Comparison of ENCODE assay signal across 8 cellular contexts in the genomic region with DNA sequence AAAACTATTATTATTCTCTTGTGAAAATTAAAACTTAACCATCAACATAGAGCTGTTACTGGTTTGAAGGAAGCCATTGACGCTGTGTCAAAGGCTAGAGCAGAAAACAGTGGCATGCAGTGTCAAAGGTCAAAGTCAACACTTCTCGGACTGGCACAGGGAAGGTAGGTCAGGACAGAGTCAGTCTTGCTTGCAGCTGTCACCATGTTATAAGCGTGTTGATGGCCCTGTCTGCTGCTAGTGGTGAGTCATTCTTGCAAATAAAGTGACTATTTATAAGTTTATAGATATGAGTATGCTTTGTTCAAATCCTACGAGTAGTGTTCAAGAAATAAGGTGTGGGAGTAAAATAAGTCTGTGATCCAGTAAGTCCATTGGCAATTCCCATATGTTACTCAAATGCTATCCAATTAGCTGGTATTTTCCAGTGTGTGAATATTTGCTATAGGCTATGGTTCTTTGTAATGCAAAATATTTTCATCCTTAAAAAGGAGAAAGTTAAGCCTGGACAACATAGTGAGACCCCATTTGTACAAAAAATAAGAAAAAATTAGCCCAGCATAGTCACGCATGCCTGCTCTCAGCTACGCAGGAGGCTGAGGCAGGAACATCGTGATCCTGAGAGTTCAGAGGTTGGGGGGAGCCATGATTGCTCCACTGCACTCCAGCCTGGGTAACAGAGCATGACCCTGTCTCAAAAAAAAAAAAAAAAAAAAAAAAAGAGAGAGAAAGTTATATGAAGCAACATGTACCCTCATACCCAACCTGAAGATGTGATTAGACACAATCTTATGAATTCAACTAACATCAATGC. TPM values are rescaled to one million over a fixed set of nuclear protein-coding genes. Genes with fewer than 3 reads are reported as not detected.
DNase-seq lines count a peak whose midpoint lies in the region; ATAC-seq and TF ChIP-seq lines count a peak whose summit lies in the region.

No MANE protein-coding gene starts in this region.

- DNase-seq in breast epithelium (ENCODE audit: low spot score in 2 of 2) (no peak), neuronal stem cell (ENCODE audit: low spot score) (no peak), T1000 (lab: John Stamatoyannopoulos, UW) (no peak), NCI-H1436 treated with DMSO at 0.1 percent for 48 hours (lab: John Stamatoyannopoulos, UW) (no peak), osteocyte (ENCODE audit: extremely low spot score, unreplicated experiment) (no peak)

- H3K14ac ChIP-seq in neuronal stem cell (ENCODE audit: low read length) = no peak overlapping the region

- H4K91ac ChIP-seq in neuronal stem cell (ENCODE audit: low read depth, low read length, poor library complexity) = no peak overlapping the region

- H2BK5ac ChIP-seq in neuronal stem cell (ENCODE audit: low read length) = no peak overlapping the region

- H2AFZ ChIP-seq in neuronal stem cell (ENCODE audit: low read length) = peak overlapping the region; percentile 87

- H3K23ac ChIP-seq in neuronal stem cell (ENCODE audit: low read depth, low read length, poor library complexity) = no peak overlapping the region

- no peak for TF ChIP-seq POLR2A in breast epithelium (IDR thresholded peaks at IDR 0.05)

- no peaks in the 10 kb centered on the region for H3K27me3 ChIP-seq in breast epithelium
- no peaks in the 10 kb centered on the region for H3K27me3 ChIP-seq in neuronal stem cell (ENCODE audit: control insufficient read depth in 3 of 3, insufficient read depth in 3 of 3, low read depth in 1 of 3, low read length in 3 of 3)

- H3K4me2 ChIP-seq in neuronal stem cell (ENCODE audit: insufficient read depth, low read length, poor library complexity, severe bottlenecking) = no peak overlapping the region

- peak; percentile 56 for ATAC-seq in GM19025 (IDR thresholded peaks at IDR 0.05; ENCODE audit: low read depth, unreplicated experiment)
- ATAC-seq in HG03439 (IDR thresholded peaks at IDR 0.05; ENCODE audit: unreplicated experiment) = peak; percentile 50
- ATAC-seq in GM18873 (IDR thresholded peaks at IDR 0.05; ENCODE audit: low FRiP score, unreplicated experiment) = no peak

- H3K27ac ChIP-seq in breast epithelium (peak overlapping the region; percentile 6 to 71), neuronal stem cell (replicated peaks; ENCODE audit: low read length) (no peak overlapping the region)

- WGBS in neuronal stem cell (ENCODE audit: extremely low coverage in 2 of 2, insufficient read length in 2 of 2, insufficient replicate concordance in 1 of 2), 2 donors = no CpG with 5 or more reads among the region's 7 CpGs

- no peak overlapping the region for H2BK120ac ChIP-seq in neuronal stem cell (ENCODE audit: low read depth, low read length)

- H3K27ac Mint-ChIP-seq in osteocyte (ENCODE audit: unreplicated experiment) = no peak overlapping the region

- TF ChIP-seq CTCF in breast epithelium (IDR thresholded peaks at IDR 0.05) = no peak
- no peak for TF ChIP-seq CTCF in osteocyte (IDR thresholded peaks at IDR 0.05)

- no peaks in the 10 kb centered on the region for H3K36me3 Mint-ChIP-seq in osteocyte (ENCODE audit: unreplicated experiment)

- H3K79me1 ChIP-seq in neuronal stem cell (ENCODE audit: low read depth, low read length) = no peaks in the 10 kb centered on the region

- H3K9me3 Mint-ChIP-seq in osteocyte (ENCODE audit: unreplicated experiment) = no peaks in the 10 kb centered on the region

- no peak overlapping the region for H3K9ac ChIP-seq in neuronal stem cell (ENCODE audit: low read depth, low read length, poor library complexity)

- H3K18ac ChIP-seq in neuronal stem cell (ENCODE audit: low read length) = no peak overlapping the region

- no peak overlapping the region for H2AK5ac ChIP-seq in neuronal stem cell (ENCODE audit: low read depth, low read length)

- peaks cover 25% of the 10 kb centered on the region for H3K4me1 Mint-ChIP-seq in osteocyte (ENCODE audit: unreplicated experiment)

- H3K4me3 Mint-ChIP-seq in osteocyte (ENCODE audit: unreplicated experiment) = no peak overlapping the region

- intact Hi-C loops in breast epithelium (cut with DNase I; ENCODE audit: low total_unique reads) = no loop called here

- H3K4me1 ChIP-seq in breast epithelium (peaks cover 0 to 10% of the 10 kb centered on the region in 2 donors), neuronal stem cell (ENCODE audit: control insufficient read depth in 2 of 2, insufficient read depth in 1 of 2, low read depth in 1 of 2, low read length in 2 of 2) (peaks cover 0 to 10% of the 10 kb centered on the region in 2 donors)

- H3K4ac ChIP-seq in neuronal stem cell (ENCODE audit: low read length) = no peak overlapping the region

- H2BK12ac ChIP-seq in neuronal stem cell (ENCODE audit: low read length) = no peak overlapping the region

- H3K9me3 ChIP-seq in breast epithelium (no peaks in the 10 kb centered on the region), neuronal stem cell (replicated peaks in 1 of 2; ENCODE audit: control insufficient read depth in 2 of 2, insufficient read depth in 1 of 2, low read depth in 1 of 2, low read length in 2 of 2) (no peaks in the 10 kb centered on the region)

- no peaks in the 10 kb centered on the region for H3K36me3 ChIP-seq in breast epithelium
- no peaks in the 10 kb centered on the region for H3K36me3 ChIP-seq in neuronal stem cell (replicated peaks in 1 of 2; ENCODE audit: control insufficient read depth in 2 of 2, insufficient read depth in 2 of 2, low read length in 2 of 2)

- H3K27me3 Mint-ChIP-seq in osteocyte (ENCODE audit: unreplicated experiment) = peaks cover 2% of the 10 kb centered on the region

- H3K4me3 ChIP-seq in breast epithelium (no peak overlapping the region), neuronal stem cell (ENCODE audit: low read length in 2 of 2) (no peak overlapping the region)

- no peak overlapping the region for H2BK15ac ChIP-seq in neuronal stem cell (ENCODE audit: low read length)

- no peak overlapping the region for H4K8ac ChIP-seq in neuronal stem cell (ENCODE audit: low read depth, low read length)

RNA-seq across cellular contexts. Expression of gene TINAGL1, which starts 26.3 kb away (rescaled TPM):
- total RNA-seq in breast epithelium = 100 to 1,000 TPM in 2 of 3 donors, 10 to 100 TPM in 1; 85.9 to 187 (median 144) TPM
- polyA plus RNA-seq in neuronal stem cell (2013, experiment 1 of 2) = 0.06 TPM
- polyA plus RNA-seq in neuronal stem cell (2013, experiment 2 of 2) = not detected
- total RNA-seq in osteocyte = 9.2 and 10.0 TPM in 2 replicates
